ENCODE assay signal across 13 cellular contexts in genomic region chr6:17505767-17506280, GRCh38.
DNase-seq lines count a peak whose midpoint lies in the region; ATAC-seq, FAIRE-seq and TF ChIP-seq lines count a peak whose summit lies in the region.
"Had no signal": no experiment of that assay in that cellular context is flagged by ENCODE, and none has a peak within 500 bp of the region (broad histone marks: within the 10 kb centered on the region; RNA-seq: fewer than 3 reads in every experiment).

No MANE protein-coding gene starts in this region.

- no peaks in the 10 kb centered on the region for H3K79me2 ChIP-seq in HCT116 (ENCODE audit: insufficient read depth, low read length)

- TF ChIP-seq CTCF in HCT116 (IDR thresholded peaks at IDR 0.05 in 2 of 3, conservative IDR thresholded peaks at IDR 0.05 in 1 of 3; ENCODE audit: borderline replicate concordance in 1 of 3, insufficient read depth in 1 of 3, low read depth in 2 of 3, low read length in 2 of 3) (no peak), astrocyte of the spinal cord (IDR thresholded peaks at IDR 0.05; ENCODE audit: low read depth, low read length) (no peak), tibial artery (IDR thresholded peaks at IDR 0.05) (no peak), kidney (IDR thresholded peaks at IDR 0.05; ENCODE audit: borderline replicate concordance, extremely low read depth, insufficient read depth) (no peak), thyroid gland (IDR thresholded peaks at IDR 0.05) (no peak)

- no peaks in the 10 kb centered on the region for H3K36me3 ChIP-seq in HCT116 (ENCODE audit: control insufficient read depth in 1 of 2, insufficient read depth in 2 of 2, low read length in 2 of 2)
- H3K36me3 ChIP-seq in tibial artery, result peaks cover 5 to 19% (median 19%) of the 10 kb centered on the region in 3 donors
- no peaks in the 10 kb centered on the region for H3K36me3 ChIP-seq in kidney (ENCODE audit: control insufficient read depth in 1 of 2, insufficient read depth in 2 of 2, low read length in 2 of 2)
- H3K36me3 ChIP-seq in thyroid gland, result no peaks in the 10 kb centered on the region
- H3K36me3 ChIP-seq: upper lobe of right lung had no signal

- TF ChIP-seq RAD21 in HCT116 (IDR thresholded peaks at IDR 0.05; ENCODE audit: low read depth), result no peak

- DNase-seq in HCT116 (ENCODE audit: low read depth, low spot score), result no peak
- DNase-seq in astrocyte of the spinal cord (ENCODE audit: low read depth, low spot score), result peak; percentile 57
- peak; percentile 35 for DNase-seq in hepatic stellate cell (ENCODE audit: low spot score)
- no peak for DNase-seq in tibial artery
- DNase-seq in kidney, result no peak
- no peak for DNase-seq in thyroid gland
- DNase-seq in NCI-H1105 (lab: John Stamatoyannopoulos, UW), result no peak
- DNase-seq: activated CD4-positive, alpha-beta T cell treated with anti-CD3 and anti-CD28 coated beads for 48 hours; glutamatergic neuron; GOT3; kidney glomerular epithelial cell; NCI-H2081 treated with DMSO at 0.1 percent for 48 hours; upper lobe of right lung had no signal

- H3K4me3 ChIP-seq in HCT116 (replicated peaks in 1 of 2; ENCODE audit: low read depth in 1 of 2, low read length in 2 of 2) (peak overlapping the region in 1 of 2 experiments; percentile 4; a peak in 1 of 4 replicates), astrocyte of the spinal cord (ENCODE audit: low read depth, low read length) (no peak overlapping the region), tibial artery (no peak overlapping the region), kidney (ENCODE audit: low read length in 2 of 2) (no peak overlapping the region), thyroid gland (replicated peaks in 1 of 3) (no peak overlapping the region)
- H3K4me3 ChIP-seq: upper lobe of right lung had no signal

- POLR2A ChIA-PET in HCT116 (lab: Charles Lee), result no interaction called here

- H3K9ac ChIP-seq in HCT116 (ENCODE audit: low read length) (no peak overlapping the region), kidney (ENCODE audit: low read length in 2 of 2) (no peak overlapping the region)

- no peaks in the 10 kb centered on the region for H3K9me3 ChIP-seq in HCT116 (ENCODE audit: control insufficient read depth in 1 of 2, insufficient read depth in 1 of 2, low read depth in 1 of 2, low read length in 2 of 2)
- no peaks in the 10 kb centered on the region for H3K9me3 ChIP-seq in tibial artery
- no peaks in the 10 kb centered on the region for H3K9me3 ChIP-seq in kidney (ENCODE audit: control insufficient read depth in 1 of 2, low read length in 2 of 2)
- no peaks in the 10 kb centered on the region for H3K9me3 ChIP-seq in thyroid gland
- H3K9me3 ChIP-seq: upper lobe of right lung had no signal

- BruUV-seq in HCT116 (replicated peaks; lab: Mats Ljungman, UMichigan), result no TSS peak

- in situ Hi-C loops in astrocyte of the spinal cord (cut with HindIII; ENCODE audit: low sequenced_read_pairs), result no loop called here

- intact Hi-C loops in HCT116 (cut with micrococcal nuclease), result no loop called here
- intact Hi-C loops in tibial artery (cut with DNase I; ENCODE audit: low total_unique reads), result no loop called here
- intact Hi-C loops in kidney (cut with DNase I), result no loop called here
- intact Hi-C loops in thyroid gland (cut with DNase I), result no loop called here

- no peaks in the 10 kb centered on the region for H4K20me1 ChIP-seq in HCT116 (ENCODE audit: insufficient read depth)

- 93 to 95% methylated on average over 5 of the region's 5 CpGs for WGBS in thyroid gland, 2 donors

- H3K9me2 ChIP-seq in HCT116 (ENCODE audit: insufficient read depth), result no peaks in the 10 kb centered on the region

- H2AFZ ChIP-seq in HCT116 (ENCODE audit: low read depth, low read length, poor library complexity, severe bottlenecking), result no peak overlapping the region

- RAD21 ChIA-PET in HCT116 (lab: Charles Lee; ENCODE audit: low non-redundant PET in 1 of 2, low total read pairs in 2 of 2, uncharacterized antibody in 2 of 2, unreplicated experiment in 2 of 2), result interaction anchor here in 1 of 2 experiments (0.6 to 1.2 kb wide), 2 partner anchors 78 to 112 kb away, joined by 3 to 5 read pairs; no protein-coding TSS in a partner anchor

- H3K4me1 ChIP-seq in HCT116 (ENCODE audit: control insufficient read depth in 1 of 2, insufficient read depth in 2 of 2, low read length in 2 of 2) (peaks cover 12 to 20% of the 10 kb centered on the region in 2 experiments), tibial artery (peaks cover 0 to 16% (median 0%) of the 10 kb centered on the region in 4 donors), kidney (ENCODE audit: control insufficient read depth in 1 of 2, insufficient read depth in 1 of 2, low read depth in 1 of 2, low read length in 2 of 2) (no peaks in the 10 kb centered on the region), thyroid gland (no peaks in the 10 kb centered on the region)
- H3K4me1 ChIP-seq: upper lobe of right lung had no signal

- H3K4me2 ChIP-seq in HCT116 (ENCODE audit: low read length), result peak overlapping the region; percentile 55

- ATAC-seq in HCT116, result peak; percentile 54; the same call in 1 of the 2 replicates
- ATAC-seq: upper lobe of right lung had no signal

- no peak overlapping the region for H3K27ac ChIP-seq in HCT116 (ENCODE audit: low read depth, low read length)
- H3K27ac ChIP-seq in tibial artery, result peak overlapping the region; percentile 11 to 37
- no peak overlapping the region for H3K27ac ChIP-seq in kidney (ENCODE audit: low read depth in 2 of 2, low read length in 2 of 2)
- no peak overlapping the region for H3K27ac ChIP-seq in thyroid gland
- H3K27ac ChIP-seq: upper lobe of right lung had no signal

- H3K27me3 ChIP-seq in HCT116 (ENCODE audit: insufficient read depth, low read length) (no peaks in the 10 kb centered on the region), tibial artery (no peaks in the 10 kb centered on the region), thyroid gland (no peaks in the 10 kb centered on the region)
- H3K27me3 ChIP-seq: upper lobe of right lung had no signal

- TF ChIP-seq POLR2A in HCT116 (IDR thresholded peaks at IDR 0.05; ENCODE audit: borderline replicate concordance, extremely low read depth, insufficient read depth, insufficient read length) (no peak), thyroid gland (IDR thresholded peaks at IDR 0.05) (no peak)

- no peak for FAIRE-seq in kidney (lab: Jason Lieb, UNC)

- CTCF ChIA-PET in HCT116 (lab: Charles Lee), result interaction anchor here (0.8 to 1.2 kb wide), 4 partner anchors 9 to 80 kb away, joined by 3 to 5 read pairs (median 4); no protein-coding TSS in a partner anchor

TF ChIP-seq in HCT116, 20 proteins besides CTCF, POLR2A, EP300 and RAD21:
- no peak for TF ChIP-seq SP1 (IDR thresholded peaks at IDR 0.05; ENCODE audit: low read depth)

Comparison
In these comparisons a context has a peak if more than half of its experiments do, and no peak if none do; other contexts are left out.
1. DNase-seq: peak in astrocyte of the spinal cord (single experiment) and hepatic stellate cell (single experiment); none in HCT116 (single experiment), tibial artery (0 of 2), kidney (single experiment), thyroid gland (0 of 2) and NCI-H1105 (single experiment).
2. H3K27ac ChIP-seq: peak in tibial artery (2 of 2); none in HCT116 (single experiment), kidney (0 of 2) and thyroid gland (0 of 3).